9 cellular contexts compared by ENCODE assay signal in genomic region chr2:23009545-23010149, GRCh38.
DNase-seq lines count a peak whose midpoint lies in the region; ATAC-seq, FAIRE-seq and TF ChIP-seq lines count a peak whose summit lies in the region.
"Had no signal": no experiment of that assay in that cellular context is flagged by ENCODE, and none has a peak within 500 bp of the region (broad histone marks: within the 10 kb centered on the region; RNA-seq: fewer than 3 reads in every experiment).

No MANE protein-coding gene starts in this region.

- TF ChIP-seq CTCF in LNCaP clone FGC (IDR thresholded peaks at IDR 0.05; ENCODE audit: control insufficient read depth, extremely low read depth, insufficient read depth) (no peak), cardiac fibroblast (IDR thresholded peaks at IDR 0.05; ENCODE audit: low read depth, low read length) (no peak)

- FAIRE-seq in RCC 7860 (lab: Jason Lieb, UNC), result no peak

- H3K27me3 Mint-ChIP-seq in activated T-helper 1 cell treated with anti-CD3 and anti-CD28 coated beads, Interleukin-12 subunit alpha, Interleukin-12 subunit beta, Interleukin-2, Interleukin-4 antibody, amounts not matched to agents 30 ng/mL and 10 ng/mL and 1 ng/mL, durations not matched to agents 14 hours and 24 hours and 36 hours (ENCODE audit: insufficient read depth), result peaks cover 3% of the 10 kb centered on the region
- H3K27me3 Mint-ChIP-seq in activated T-helper 17 cell treated with anti-CD3 and anti-CD28 coated beads, Interleukin-2, amount 50 U/mL, for 72 hours, result no peaks in the 10 kb centered on the region

- no peaks in the 10 kb centered on the region for H3K4me1 Mint-ChIP-seq in activated T-helper 1 cell treated with anti-CD3 and anti-CD28 coated beads, Interleukin-12 subunit alpha, Interleukin-12 subunit beta, Interleukin-2, Interleukin-4 antibody, amounts not matched to agents 30 ng/mL and 10 ng/mL and 1 ng/mL, durations not matched to agents 14 hours and 24 hours and 36 hours (ENCODE audit: low read depth)
- no peaks in the 10 kb centered on the region for H3K4me1 Mint-ChIP-seq in activated T-helper 17 cell treated with anti-CD3 and anti-CD28 coated beads, Interleukin-2, amount 50 U/mL, for 72 hours

- H3K4me3 Mint-ChIP-seq in activated T-helper 1 cell treated with anti-CD3 and anti-CD28 coated beads, Interleukin-12 subunit alpha, Interleukin-12 subunit beta, Interleukin-2, Interleukin-4 antibody, amounts not matched to agents 30 ng/mL and 10 ng/mL and 1 ng/mL, durations not matched to agents 14 hours and 24 hours and 36 hours, result no peak overlapping the region
- H3K4me3 Mint-ChIP-seq in activated T-helper 17 cell treated with anti-CD3 and anti-CD28 coated beads, Interleukin-2, amount 50 U/mL, for 72 hours, result no peak overlapping the region

- no peak overlapping the region for H3K4me3 ChIP-seq in LNCaP clone FGC (ENCODE audit: low read depth, low read length)
- no peak overlapping the region for H3K4me3 ChIP-seq in cardiac fibroblast (replicated peaks in 1 of 2; ENCODE audit: low read depth in 2 of 2, low read length in 2 of 2)
- H3K4me3 ChIP-seq: spleen had no signal

- intact Hi-C loops in activated T-helper 1 cell treated with anti-CD3 and anti-CD28 coated beads, Interleukin-12 subunit alpha, Interleukin-12 subunit beta, Interleukin-2, Interleukin-4 antibody, amounts not matched to agents 30 ng/mL and 10 ng/mL and 1 ng/mL, durations not matched to agents 14 hours and 24 hours and 36 hours (cut with micrococcal nuclease), result no loop called here

- DNase-seq in LNCaP clone FGC (ENCODE audit: low read depth) (peak; percentile 67), cardiac fibroblast (ENCODE audit: low read depth in 2 of 2) (peak; percentile 21 to 34), kidney tubule cell (ENCODE audit: low spot score) (peak; percentile 82), superior temporal gyrus (ENCODE audit: extremely low spot score) (peak; percentile 76), RCC 7860 (ENCODE audit: low spot score) (no peak), DMS79 (lab: John Stamatoyannopoulos, UW) (no peak)
- no peak for DNase-seq in activated T-helper 1 cell treated with anti-CD3 and anti-CD28 coated beads, Interleukin-12 subunit alpha, Interleukin-12 subunit beta, Interleukin-2, Interleukin-4 antibody, amounts not matched to agents 30 ng/mL and 10 ng/mL and 1 ng/mL, durations not matched to agents 14 hours and 24 hours and 36 hours (ENCODE audit: low spot score)
- DNase-seq: spleen had no signal

- H3K27ac Mint-ChIP-seq in activated T-helper 1 cell treated with anti-CD3 and anti-CD28 coated beads, Interleukin-12 subunit alpha, Interleukin-12 subunit beta, Interleukin-2, Interleukin-4 antibody, amounts not matched to agents 30 ng/mL and 10 ng/mL and 1 ng/mL, durations not matched to agents 14 hours and 24 hours and 36 hours, result no peak overlapping the region
- no peak overlapping the region for H3K27ac Mint-ChIP-seq in activated T-helper 17 cell treated with anti-CD3 and anti-CD28 coated beads, Interleukin-2, amount 50 U/mL, for 72 hours

- no peaks in the 10 kb centered on the region for H3K36me3 Mint-ChIP-seq in activated T-helper 1 cell treated with anti-CD3 and anti-CD28 coated beads, Interleukin-12 subunit alpha, Interleukin-12 subunit beta, Interleukin-2, Interleukin-4 antibody, amounts not matched to agents 30 ng/mL and 10 ng/mL and 1 ng/mL, durations not matched to agents 14 hours and 24 hours and 36 hours (ENCODE audit: low read depth)
- no peaks in the 10 kb centered on the region for H3K36me3 Mint-ChIP-seq in activated T-helper 17 cell treated with anti-CD3 and anti-CD28 coated beads, Interleukin-2, amount 50 U/mL, for 72 hours (ENCODE audit: low read depth)

- no peaks in the 10 kb centered on the region for H3K9me3 Mint-ChIP-seq in activated T-helper 1 cell treated with anti-CD3 and anti-CD28 coated beads, Interleukin-12 subunit alpha, Interleukin-12 subunit beta, Interleukin-2, Interleukin-4 antibody, amounts not matched to agents 30 ng/mL and 10 ng/mL and 1 ng/mL, durations not matched to agents 14 hours and 24 hours and 36 hours
- H3K9me3 Mint-ChIP-seq in activated T-helper 17 cell treated with anti-CD3 and anti-CD28 coated beads, Interleukin-2, amount 50 U/mL, for 72 hours, result no peaks in the 10 kb centered on the region

- ATAC-seq in activated T-helper 17 cell treated with anti-CD3 and anti-CD28 coated beads, Interleukin-2, amount 50 U/mL, for 72 hours (replicated peaks), result no peak

Comparison
In these comparisons a context has a peak if more than half of its experiments do, and no peak if none do; other contexts are left out.
1. DNase-seq: peak in LNCaP clone FGC (single experiment), cardiac fibroblast (2 of 2), kidney tubule cell (single experiment) and superior temporal gyrus (single experiment); none in activated T-helper 1 cell treated with anti-CD3 and anti-CD28 coated beads, Interleukin-12 subunit alpha, Interleukin-12 subunit beta, Interleukin-2, Interleukin-4 antibody, amounts not matched to agents 30 ng/mL and 10 ng/mL and 1 ng/mL, durations not matched to agents 14 hours and 24 hours and 36 hours (single experiment), RCC 7860 (single experiment) and DMS79 (single experiment).